Comparison of ENCODE assay signal across 1 cellular context in genomic region chr12:57237952-57238853, GRCh38.
A peak's percentile ranks its signal among the peaks of the same experiment; 100 is the strongest.
TF ChIP-seq lines count a peak whose summit lies in the region.

No MANE protein-coding gene starts in this region.

TF ChIP-seq in HepG2, 621 proteins besides CTCF, POLR2A, EP300 and RAD21 (continues in another document):
- TF ChIP-seq ZNF251 (CRISPR knock-in tag; IDR thresholded peaks at IDR 0.05), result no peak
- TF ChIP-seq SATB2 (CRISPR knock-in tag; IDR thresholded peaks at IDR 0.05), result no peak
- TF ChIP-seq HOXA7 (CRISPR knock-in tag; IDR thresholded peaks at IDR 0.05), result no peak
- no peak for TF ChIP-seq ZNF407 (CRISPR knock-in tag; IDR thresholded peaks at IDR 0.05; ENCODE audit: not compliant biosample characterization)
- no peak for TF ChIP-seq CEBPG (CRISPR knock-in tag; IDR thresholded peaks at IDR 0.05)
- TF ChIP-seq MLX (CRISPR knock-in tag; IDR thresholded peaks at IDR 0.05), result 0 out of 2 replicates have a peak, but pooled peaks have one; percentile 5
- no peak for TF ChIP-seq ARID4A (CRISPR knock-in tag; IDR thresholded peaks at IDR 0.05; ENCODE audit: borderline replicate concordance)
- no peak for TF ChIP-seq ZBTB25 (CRISPR knock-in tag; IDR thresholded peaks at IDR 0.05)
- no peak for TF ChIP-seq KMT2B (CRISPR knock-in tag; IDR thresholded peaks at IDR 0.05)
- TF ChIP-seq RXRA (CRISPR knock-in tag; IDR thresholded peaks at IDR 0.05), result no peak
- TF ChIP-seq SP140L (CRISPR knock-in tag; IDR thresholded peaks at IDR 0.05; ENCODE audit: borderline replicate concordance), result no peak
- peak; percentile 53 for TF ChIP-seq KDM2A (CRISPR knock-in tag; IDR thresholded peaks at IDR 0.05; ENCODE audit: borderline replicate concordance, low read depth)
- no peak for TF ChIP-seq ZNF292 (CRISPR knock-in tag; IDR thresholded peaks at IDR 0.05; ENCODE audit: borderline replicate concordance, low read depth)
- no peak for TF ChIP-seq ZNF619 (CRISPR knock-in tag; IDR thresholded peaks at IDR 0.05)
- no peak for TF ChIP-seq CBX5 (CRISPR knock-in tag; IDR thresholded peaks at IDR 0.05; ENCODE audit: borderline replicate concordance)
- no peak for TF ChIP-seq ZNF350 (CRISPR knock-in tag; IDR thresholded peaks at IDR 0.05; ENCODE audit: borderline replicate concordance, low read depth)
- TF ChIP-seq NR2F6 (IDR thresholded peaks at IDR 0.05), result no peak
- TF ChIP-seq NR2F6 (CRISPR knock-in tag; IDR thresholded peaks at IDR 0.05), result no peak
- TF ChIP-seq, protein P1, sequence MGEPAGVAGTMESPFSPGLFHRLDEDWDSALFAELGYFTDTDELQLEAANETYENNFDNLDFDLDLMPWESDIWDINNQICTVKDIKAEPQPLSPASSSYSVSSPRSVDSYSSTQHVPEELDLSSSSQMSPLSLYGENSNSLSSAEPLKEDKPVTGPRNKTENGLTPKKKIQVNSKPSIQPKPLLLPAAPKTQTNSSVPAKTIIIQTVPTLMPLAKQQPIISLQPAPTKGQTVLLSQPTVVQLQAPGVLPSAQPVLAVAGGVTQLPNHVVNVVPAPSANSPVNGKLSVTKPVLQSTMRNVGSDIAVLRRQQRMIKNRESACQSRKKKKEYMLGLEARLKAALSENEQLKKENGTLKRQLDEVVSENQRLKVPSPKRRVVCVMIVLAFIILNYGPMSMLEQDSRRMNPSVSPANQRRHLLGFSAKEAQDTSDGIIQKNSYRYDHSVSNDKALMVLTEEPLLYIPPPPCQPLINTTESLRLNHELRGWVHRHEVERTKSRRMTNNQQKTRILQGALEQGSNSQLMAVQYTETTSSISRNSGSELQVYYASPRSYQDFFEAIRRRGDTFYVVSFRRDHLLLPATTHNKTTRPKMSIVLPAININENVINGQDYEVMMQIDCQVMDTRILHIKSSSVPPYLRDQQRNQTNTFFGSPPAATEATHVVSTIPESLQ (CRISPR knock-in tag; conservative IDR thresholded peaks at IDR 0.05), result no peak
- TF ChIP-seq ZNF547 (CRISPR knock-in tag; IDR thresholded peaks at IDR 0.05), result no peak
- TF ChIP-seq, protein P2, sequence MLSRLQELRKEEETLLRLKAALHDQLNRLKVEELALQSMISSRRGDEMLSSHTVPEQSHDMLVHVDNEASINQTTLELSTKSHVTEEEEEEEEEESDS (CRISPR knock-in tag; IDR thresholded peaks at IDR 0.05; ENCODE audit: borderline replicate concordance), result no peak
- TF ChIP-seq, protein P3, sequence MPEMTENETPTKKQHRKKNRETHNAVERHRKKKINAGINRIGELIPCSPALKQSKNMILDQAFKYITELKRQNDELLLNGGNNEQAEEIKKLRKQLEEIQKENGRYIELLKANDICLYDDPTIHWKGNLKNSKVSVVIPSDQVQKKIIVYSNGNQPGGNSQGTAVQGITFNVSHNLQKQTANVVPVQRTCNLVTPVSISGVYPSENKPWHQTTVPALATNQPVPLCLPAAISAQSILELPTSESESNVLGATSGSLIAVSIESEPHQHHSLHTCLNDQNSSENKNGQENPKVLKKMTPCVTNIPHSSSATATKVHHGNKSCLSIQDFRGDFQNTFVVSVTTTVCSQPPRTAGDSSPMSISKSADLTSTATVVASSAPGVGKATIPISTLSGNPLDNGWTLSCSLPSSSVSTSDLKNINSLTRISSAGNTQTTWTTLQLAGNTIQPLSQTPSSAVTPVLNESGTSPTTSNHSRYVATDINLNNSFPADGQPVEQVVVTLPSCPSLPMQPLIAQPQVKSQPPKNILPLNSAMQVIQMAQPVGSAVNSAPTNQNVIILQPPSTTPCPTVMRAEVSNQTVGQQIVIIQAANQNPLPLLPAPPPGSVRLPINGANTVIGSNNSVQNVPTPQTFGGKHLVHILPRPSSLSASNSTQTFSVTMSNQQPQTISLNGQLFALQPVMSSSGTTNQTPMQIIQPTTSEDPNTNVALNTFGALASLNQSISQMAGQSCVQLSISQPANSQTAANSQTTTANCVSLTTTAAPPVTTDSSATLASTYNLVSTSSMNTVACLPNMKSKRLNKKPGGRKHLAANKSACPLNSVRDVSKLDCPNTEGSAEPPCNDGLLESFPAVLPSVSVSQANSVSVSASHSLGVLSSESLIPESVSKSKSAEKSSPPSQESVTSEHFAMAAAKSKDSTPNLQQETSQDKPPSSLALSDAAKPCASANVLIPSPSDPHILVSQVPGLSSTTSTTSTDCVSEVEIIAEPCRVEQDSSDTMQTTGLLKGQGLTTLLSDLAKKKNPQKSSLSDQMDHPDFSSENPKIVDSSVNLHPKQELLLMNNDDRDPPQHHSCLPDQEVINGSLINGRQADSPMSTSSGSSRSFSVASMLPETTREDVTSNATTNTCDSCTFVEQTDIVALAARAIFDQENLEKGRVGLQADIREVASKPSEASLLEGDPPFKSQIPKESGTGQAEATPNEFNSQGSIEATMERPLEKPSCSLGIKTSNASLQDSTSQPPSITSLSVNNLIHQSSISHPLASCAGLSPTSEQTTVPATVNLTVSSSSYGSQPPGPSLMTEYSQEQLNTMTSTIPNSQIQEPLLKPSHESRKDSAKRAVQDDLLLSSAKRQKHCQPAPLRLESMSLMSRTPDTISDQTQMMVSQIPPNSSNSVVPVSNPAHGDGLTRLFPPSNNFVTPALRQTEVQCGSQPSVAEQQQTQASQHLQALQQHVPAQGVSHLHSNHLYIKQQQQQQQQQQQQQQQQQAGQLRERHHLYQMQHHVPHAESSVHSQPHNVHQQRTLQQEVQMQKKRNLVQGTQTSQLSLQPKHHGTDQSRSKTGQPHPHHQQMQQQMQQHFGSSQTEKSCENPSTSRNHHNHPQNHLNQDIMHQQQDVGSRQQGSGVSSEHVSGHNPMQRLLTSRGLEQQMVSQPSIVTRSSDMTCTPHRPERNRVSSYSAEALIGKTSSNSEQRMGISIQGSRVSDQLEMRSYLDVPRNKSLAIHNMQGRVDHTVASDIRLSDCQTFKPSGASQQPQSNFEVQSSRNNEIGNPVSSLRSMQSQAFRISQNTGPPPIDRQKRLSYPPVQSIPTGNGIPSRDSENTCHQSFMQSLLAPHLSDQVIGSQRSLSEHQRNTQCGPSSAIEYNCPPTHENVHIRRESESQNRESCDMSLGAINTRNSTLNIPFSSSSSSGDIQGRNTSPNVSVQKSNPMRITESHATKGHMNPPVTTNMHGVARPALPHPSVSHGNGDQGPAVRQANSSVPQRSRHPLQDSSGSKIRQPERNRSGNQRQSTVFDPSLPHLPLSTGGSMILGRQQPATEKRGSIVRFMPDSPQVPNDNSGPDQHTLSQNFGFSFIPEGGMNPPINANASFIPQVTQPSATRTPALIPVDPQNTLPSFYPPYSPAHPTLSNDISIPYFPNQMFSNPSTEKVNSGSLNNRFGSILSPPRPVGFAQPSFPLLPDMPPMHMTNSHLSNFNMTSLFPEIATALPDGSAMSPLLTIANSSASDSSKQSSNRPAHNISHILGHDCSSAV (CRISPR knock-in tag; IDR thresholded peaks at IDR 0.05; ENCODE audit: borderline replicate concordance), result no peak
- TF ChIP-seq ZNF775 (CRISPR knock-in tag; IDR thresholded peaks at IDR 0.05; ENCODE audit: borderline replicate concordance), result no peak
- TF ChIP-seq, protein P4, sequence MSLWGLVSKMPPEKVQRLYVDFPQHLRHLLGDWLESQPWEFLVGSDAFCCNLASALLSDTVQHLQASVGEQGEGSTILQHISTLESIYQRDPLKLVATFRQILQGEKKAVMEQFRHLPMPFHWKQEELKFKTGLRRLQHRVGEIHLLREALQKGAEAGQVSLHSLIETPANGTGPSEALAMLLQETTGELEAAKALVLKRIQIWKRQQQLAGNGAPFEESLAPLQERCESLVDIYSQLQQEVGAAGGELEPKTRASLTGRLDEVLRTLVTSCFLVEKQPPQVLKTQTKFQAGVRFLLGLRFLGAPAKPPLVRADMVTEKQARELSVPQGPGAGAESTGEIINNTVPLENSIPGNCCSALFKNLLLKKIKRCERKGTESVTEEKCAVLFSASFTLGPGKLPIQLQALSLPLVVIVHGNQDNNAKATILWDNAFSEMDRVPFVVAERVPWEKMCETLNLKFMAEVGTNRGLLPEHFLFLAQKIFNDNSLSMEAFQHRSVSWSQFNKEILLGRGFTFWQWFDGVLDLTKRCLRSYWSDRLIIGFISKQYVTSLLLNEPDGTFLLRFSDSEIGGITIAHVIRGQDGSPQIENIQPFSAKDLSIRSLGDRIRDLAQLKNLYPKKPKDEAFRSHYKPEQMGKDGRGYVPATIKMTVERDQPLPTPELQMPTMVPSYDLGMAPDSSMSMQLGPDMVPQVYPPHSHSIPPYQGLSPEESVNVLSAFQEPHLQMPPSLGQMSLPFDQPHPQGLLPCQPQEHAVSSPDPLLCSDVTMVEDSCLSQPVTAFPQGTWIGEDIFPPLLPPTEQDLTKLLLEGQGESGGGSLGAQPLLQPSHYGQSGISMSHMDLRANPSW (CRISPR knock-in tag; IDR thresholded peaks at IDR 0.05; ENCODE audit: borderline replicate concordance), result no peak
- no peak for TF ChIP-seq AHR (CRISPR knock-in tag; IDR thresholded peaks at IDR 0.05)
